In genomic region chr17:66906321-66907278, GRCh38 we compare ENCODE assay signal across 8 cellular contexts. TPM values are rescaled to one million over a fixed set of nuclear protein-coding genes. Genes with fewer than 3 reads are reported as not detected.
A peak's percentile ranks its signal among the peaks of the same experiment; 100 is the strongest.
DNase-seq lines count a peak whose midpoint lies in the region; ATAC-seq and TF ChIP-seq lines count a peak whose summit lies in the region.

No MANE protein-coding gene starts in this region.

- H3K27ac ChIP-seq in C4-2B: no peak overlapping the region

- ATAC-seq in HG02642 (IDR thresholded peaks at IDR 0.05; ENCODE audit: poor library complexity, unreplicated experiment) (peak; percentile 58), left lobe of liver (peak; percentile 91), GM19351 (IDR thresholded peaks at IDR 0.05; ENCODE audit: unreplicated experiment) (no peak)

- H3K4me3 ChIP-seq in choroid plexus epithelial cell (ENCODE audit: low read depth, low read length): no peak overlapping the region

- DNase-seq in NCI-H460 (ENCODE audit: extremely low read depth, low read depth) (peak; percentile 84), choroid plexus epithelial cell (ENCODE audit: low read depth) (peak; percentile 89), left lobe of liver (ENCODE audit: low spot score) (peak; percentile 76)
- peak; percentile 52 to 53 for DNase-seq in activated CD4-positive, alpha-beta T cell treated with anti-CD3 and anti-CD28 coated beads for 4 hours
- peak; percentile 48 to 58 for DNase-seq in stimulated activated CD4-positive, alpha-beta T cell treated with anti-CD3 and anti-CD28 coated beads, Interleukin-4, amount 100 ng/mL, for 4 hours

- TF ChIP-seq CTCF in C4-2B (conservative IDR thresholded peaks at IDR 0.05): peak; percentile 94
- peak; percentile 99 for TF ChIP-seq CTCF in choroid plexus epithelial cell (conservative IDR thresholded peaks at IDR 0.05; ENCODE audit: low read depth, low read length)

RNA-seq across cellular contexts. Expression of gene CACNG4, which starts 57.9 kb away (rescaled TPM):
- total RNA-seq in NCI-H460 (2014; rRNA removed; shearing (Covaris generic)): 0.32 and 0.49 TPM in 2 replicates
- 0.95 and 1.5 TPM in 2 replicates for polyA plus RNA-seq in NCI-H460 (2014; cell fraction: nucleus; rRNA removed)
- total RNA-seq in left lobe of liver: 0.10 TPM
